ENCODE assay signal across 22 cellular contexts in the genomic region with DNA sequence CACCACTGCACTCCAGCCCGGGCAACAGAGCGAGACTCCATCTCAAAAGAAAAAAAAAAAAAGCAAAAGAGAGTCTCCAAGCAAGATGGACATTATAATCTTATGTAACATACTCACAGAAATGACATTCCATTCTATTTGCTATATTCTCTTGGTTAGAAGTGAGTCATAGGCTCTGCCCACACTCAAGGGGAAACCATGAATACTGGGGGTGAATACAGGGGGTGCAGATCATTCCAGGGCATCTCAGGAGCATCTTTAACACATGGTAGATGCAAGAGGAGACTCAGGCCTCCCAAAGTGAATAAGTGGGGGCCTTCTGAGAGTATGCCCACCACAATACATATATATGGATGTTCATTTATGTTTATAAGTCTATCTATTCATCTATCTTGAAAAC. TPM values are rescaled to one million over a fixed set of nuclear protein-coding genes. Genes with fewer than 3 reads are reported as not detected.
A peak's percentile ranks its signal among the peaks of the same experiment; 100 is the strongest.
DNase-seq lines count a peak whose midpoint lies in the region; ATAC-seq, FAIRE-seq and TF ChIP-seq lines count a peak whose summit lies in the region.
"Had no signal": no experiment of that assay in that cellular context is flagged by ENCODE, and none has a peak within 500 bp of the region (broad histone marks: within the 10 kb centered on the region; RNA-seq: fewer than 3 reads in every experiment).

No MANE protein-coding gene starts in this region.

- DNase-seq in AG08395 (ENCODE audit: low spot score), result peak; percentile 86
- peak; percentile 72 for DNase-seq in HTR-8/SVneo (ENCODE audit: insufficient read length, low spot score)
- peak; percentile 46 for DNase-seq in adipocyte (ENCODE audit: low read depth)
- DNase-seq in fibroblast of the aortic adventitia (ENCODE audit: low read depth), result peak; percentile 67
- DNase-seq in NCI-H1092 treated with DMSO at 0.1 percent for 48 hours (lab: John Stamatoyannopoulos, UW), result no peak
- DNase-seq in mucosa of descending colon, result no peak
- DNase-seq: ACHN; activated CD4-positive, alpha-beta T cell treated with anti-CD3 and anti-CD28 coated beads, Interleukin-2, amount 10 ng/mL, durations not matched to agents 24 days and 14 days; activated naive CD8-positive, alpha-beta T cell treated with anti-CD3 and anti-CD28 coated beads, Interleukin-2, amount 10 ng/mL, durations not matched to agents 7 days and 5 days; activated T-cell treated with anti-CD3 and anti-CD28 coated beads, Interleukin-2, amount 50 U/mL, for 24 hours; cerebellar nuclear complex; heart right ventricle; KG1; NCI-H1436 treated with DMSO at 0.1 percent for 48 hours; NCI-H446; occipital lobe; SJCRH30; spleen; stimulated activated naive CD4-positive, alpha-beta T cell treated with Interleukin-2 at 50 U/mL for 16 hours had no signal

- ATAC-seq in GM21360 (IDR thresholded peaks at IDR 0.05; ENCODE audit: unreplicated experiment) (no peak), HG03565 (IDR thresholded peaks at IDR 0.05; ENCODE audit: unreplicated experiment) (no peak), mucosa of descending colon (no peak)
- ATAC-seq: heart right ventricle had no signal

- H3K27me3 ChIP-seq in adipocyte (replicated peaks; ENCODE audit: control insufficient read depth, insufficient read depth, low read length), result no peaks in the 10 kb centered on the region
- H3K27me3 ChIP-seq: heart right ventricle, SJCRH30, spleen had no signal

- FAIRE-seq in HTR-8/SVneo (lab: Jason Lieb, UNC), result peak; percentile 9
- FAIRE-seq: G401.6 had no signal

- H3K36me3 ChIP-seq in adipocyte (ENCODE audit: control insufficient read depth, insufficient read depth, low read length, severe bottlenecking), result no peaks in the 10 kb centered on the region
- H3K36me3 ChIP-seq in mucosa of descending colon (ENCODE audit: low read depth), result no peaks in the 10 kb centered on the region
- H3K36me3 ChIP-seq: heart right ventricle, SJCRH30, spleen had no signal

- intact Hi-C loops in mucosa of descending colon (cut with DNase I, micrococcal nuclease), result no loop called here

- H3K4me3 ChIP-seq in adipocyte (ENCODE audit: low read length) (no peak overlapping the region), fibroblast of the aortic adventitia (ENCODE audit: low read depth, low read length) (no peak overlapping the region), mucosa of descending colon (no peak overlapping the region)
- H3K4me3 ChIP-seq: heart right ventricle, SJCRH30, spleen had no signal

- H3K4me1 ChIP-seq in adipocyte (ENCODE audit: control insufficient read depth, insufficient read depth, low read length) (peaks cover 24% of the 10 kb centered on the region), mucosa of descending colon (ENCODE audit: low read depth) (peaks cover 2% of the 10 kb centered on the region)
- H3K4me1 ChIP-seq: SJCRH30, spleen had no signal

- H3K9me3 ChIP-seq in adipocyte (ENCODE audit: control insufficient read depth, low read length) (no peaks in the 10 kb centered on the region), mucosa of descending colon (no peaks in the 10 kb centered on the region)
- H3K9me3 ChIP-seq: heart right ventricle, SJCRH30, spleen had no signal

- H3K9ac ChIP-seq in adipocyte (ENCODE audit: low read length), result no peak overlapping the region

- no peak for TF ChIP-seq CTCF in fibroblast of the aortic adventitia (IDR thresholded peaks at IDR 0.05; ENCODE audit: insufficient read depth, low read length)
- no peak for TF ChIP-seq CTCF in mucosa of descending colon (IDR thresholded peaks at IDR 0.05)

RNA-seq across cellular contexts. Expression of gene RANBP9, which starts 18.3 kb away (rescaled TPM):
- total RNA-seq in fibroblast of the aortic adventitia (ENCODE audit: low replicate concordance), result 21.1 and 35.5 TPM in 2 replicates
- 10 to 100 TPM; 33.4 to 58.4 (median 38.7) TPM for total RNA-seq in mucosa of descending colon

Comparison
In these comparisons a context has a peak if more than half of its experiments do, and no peak if none do; other contexts are left out.
1. DNase-seq: peak in AG08395 (single experiment), HTR-8/SVneo (single experiment), adipocyte (single experiment) and fibroblast of the aortic adventitia (single experiment); none in NCI-H1092 treated with DMSO at 0.1 percent for 48 hours (single experiment) and mucosa of descending colon (0 of 3).